ENCODE assay signal across 2 cellular contexts in genomic region chr1:25312806-25313470, GRCh38.
A peak's percentile ranks its signal among the peaks of the same experiment; 100 is the strongest.
TF ChIP-seq lines count a peak whose summit lies in the region.
"Not testable (repeated sequence)": the region's sequence is repeated elsewhere in the genome, so short reads cannot be mapped to it uniquely, and the experiment has no call there.

No MANE protein-coding gene starts in this region.

TF ChIP-seq in K562, 482 proteins besides CTCF, POLR2A, EP300 and RAD21:
- TF ChIP-seq CBX3 (IDR thresholded peaks at IDR 0.05; ENCODE audit: borderline replicate concordance in 1 of 2, low read length in 2 of 2) (peak in 1 of 2 experiments; percentile 87; a peak in 2 of 3 replicates), CBX5 (IDR thresholded peaks at IDR 0.05; ENCODE audit: borderline replicate concordance, low read depth) (0 out of 2 replicates have a peak, but pooled peaks have one; percentile 43), ZNF384 (IDR thresholded peaks at IDR 0.05; ENCODE audit: low read depth, low read length) (peak; percentile 63)
- TF ChIP-seq, protein P1, sequence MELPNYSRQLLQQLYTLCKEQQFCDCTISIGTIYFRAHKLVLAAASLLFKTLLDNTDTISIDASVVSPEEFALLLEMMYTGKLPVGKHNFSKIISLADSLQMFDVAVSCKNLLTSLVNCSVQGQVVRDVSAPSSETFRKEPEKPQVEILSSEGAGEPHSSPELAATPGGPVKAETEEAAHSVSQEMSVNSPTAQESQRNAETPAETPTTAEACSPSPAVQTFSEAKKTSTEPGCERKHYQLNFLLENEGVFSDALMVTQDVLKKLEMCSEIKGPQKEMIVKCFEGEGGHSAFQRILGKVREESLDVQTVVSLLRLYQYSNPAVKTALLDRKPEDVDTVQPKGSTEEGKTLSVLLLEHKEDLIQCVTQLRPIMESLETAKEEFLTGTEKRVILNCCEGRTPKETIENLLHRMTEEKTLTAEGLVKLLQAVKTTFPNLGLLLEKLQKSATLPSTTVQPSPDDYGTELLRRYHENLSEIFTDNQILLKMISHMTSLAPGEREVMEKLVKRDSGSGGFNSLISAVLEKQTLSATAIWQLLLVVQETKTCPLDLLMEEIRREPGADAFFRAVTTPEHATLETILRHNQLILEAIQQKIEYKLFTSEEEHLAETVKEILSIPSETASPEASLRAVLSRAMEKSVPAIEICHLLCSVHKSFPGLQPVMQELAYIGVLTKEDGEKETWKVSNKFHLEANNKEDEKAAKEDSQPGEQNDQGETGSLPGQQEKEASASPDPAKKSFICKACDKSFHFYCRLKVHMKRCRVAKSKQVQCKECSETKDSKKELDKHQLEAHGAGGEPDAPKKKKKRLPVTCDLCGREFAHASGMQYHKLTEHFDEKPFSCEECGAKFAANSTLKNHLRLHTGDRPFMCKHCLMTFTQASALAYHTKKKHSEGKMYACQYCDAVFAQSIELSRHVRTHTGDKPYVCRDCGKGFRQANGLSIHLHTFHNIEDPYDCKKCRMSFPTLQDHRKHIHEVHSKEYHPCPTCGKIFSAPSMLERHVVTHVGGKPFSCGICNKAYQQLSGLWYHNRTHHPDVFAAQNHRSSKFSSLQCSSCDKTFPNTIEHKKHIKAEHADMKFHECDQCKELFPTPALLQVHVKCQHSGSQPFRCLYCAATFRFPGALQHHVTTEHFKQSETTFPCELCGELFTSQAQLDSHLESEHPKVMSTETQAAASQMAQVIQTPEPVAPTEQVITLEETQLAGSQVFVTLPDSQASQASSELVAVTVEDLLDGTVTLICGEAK (IDR thresholded peaks at IDR 0.05), result not testable (repeated sequence)
- TF ChIP-seq, protein P1 (CRISPR knock-in tag; IDR thresholded peaks at IDR 0.05), result peak; percentile 64; the same call in 1 of the 2 replicates

TF ChIP-seq in HepG2, 621 proteins besides CTCF, POLR2A, EP300 and RAD21:
- peak; percentile 94; the same call in 1 of the 2 replicates for TF ChIP-seq ZNF564 (CRISPR knock-in tag; IDR thresholded peaks at IDR 0.05)
TF ChIP-seq in HepG2: peak in this region for 1; not testable (repeated sequence) for 620.
